Comparison of ENCODE assay signal across 8 cellular contexts in the genomic region with DNA sequence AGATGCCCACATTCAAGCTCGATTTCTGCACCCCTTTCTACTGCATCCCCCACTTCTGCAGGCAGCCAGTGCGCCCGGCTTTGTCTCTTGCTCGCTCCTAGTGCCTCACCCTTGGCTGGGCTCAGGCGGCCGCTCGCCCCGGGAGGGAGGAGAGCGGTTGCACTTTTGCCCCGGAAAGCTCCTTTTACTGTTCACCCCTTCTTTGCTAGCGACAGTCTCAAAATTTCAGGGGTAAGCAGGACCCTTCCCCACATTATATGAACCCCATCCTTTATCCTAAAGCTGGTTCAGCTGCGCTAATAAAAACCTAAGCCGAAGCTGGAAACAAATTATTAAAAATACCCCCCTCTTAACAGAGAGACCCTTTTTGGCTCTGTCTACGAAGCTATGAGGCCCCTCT. TPM values are rescaled to one million over a fixed set of nuclear protein-coding genes. Genes with fewer than 3 reads are reported as not detected.
DNase-seq lines count a peak whose midpoint lies in the region; ATAC-seq and TF ChIP-seq lines count a peak whose summit lies in the region.

No MANE protein-coding gene starts in this region.

- TF ChIP-seq CTCF in upper lobe of left lung (IDR thresholded peaks at IDR 0.05) = no peak

- TF ChIP-seq EP300 in upper lobe of left lung (IDR thresholded peaks at IDR 0.05) = no peak

- H3K4ac ChIP-seq in mesendoderm (ENCODE audit: low read depth, low read length) = no peak overlapping the region

- POLR2A ChIA-PET in activated naive CD8-positive, alpha-beta T cell treated with anti-CD3 and anti-CD28 coated beads, Interleukin-2, amount 10 ng/mL, durations not matched to agents 7 days and 5 days (lab: Charles Lee) = interaction anchor here (0.5 to 1.3 kb wide), 5 partner anchors 22 to 300 kb away, joined by 3 to 4 read pairs (median 3); no protein-coding TSS in a partner anchor

- peaks cover 32% of the 10 kb centered on the region for H3K4me1 Mint-ChIP-seq in activated naive CD8-positive, alpha-beta T cell treated with anti-CD3 and anti-CD28 coated beads, Interleukin-2, amount 10 ng/mL, durations not matched to agents 7 days and 5 days

- ATAC-seq in right cardiac atrium (peak in 1 of 2 donors; percentile 13), Right ventricle myocardium inferior (no peak), upper lobe of left lung (ENCODE audit: low FRiP score in 2 of 2) (peak in 1 of 2 donors; percentile 37), GM18858 (IDR thresholded peaks at IDR 0.05; ENCODE audit: unreplicated experiment) (no peak)
- ATAC-seq in activated naive CD8-positive, alpha-beta T cell treated with anti-CD3 and anti-CD28 coated beads, Interleukin-2, amount 10 ng/mL, durations not matched to agents 7 days and 5 days (ENCODE audit: low read depth) = peak; percentile 44

- H3K27me3 Mint-ChIP-seq in activated naive CD8-positive, alpha-beta T cell treated with anti-CD3 and anti-CD28 coated beads, Interleukin-2, amount 10 ng/mL, durations not matched to agents 7 days and 5 days = peaks cover 91% of the 10 kb centered on the region

- no peak overlapping the region for H2BK5ac ChIP-seq in mesendoderm (ENCODE audit: low read length)

- no peak overlapping the region for H3K4me2 ChIP-seq in mesendoderm (ENCODE audit: low read length)

- no peak overlapping the region for H4K5ac ChIP-seq in mesendoderm (ENCODE audit: low read length)

- H2BK15ac ChIP-seq in mesendoderm (replicated peaks; ENCODE audit: low read depth) = no peak overlapping the region

- no peak overlapping the region for H2BK120ac ChIP-seq in mesendoderm (ENCODE audit: low read depth, low read length)

- H3K27ac ChIP-seq in right cardiac atrium (ENCODE audit: low read length) (no peak overlapping the region), mesendoderm (ENCODE audit: low read depth, low read length) (no peak overlapping the region), upper lobe of left lung (peak overlapping the region; percentile 66 to 90 (median 90))

- 10% methylated on average over 14 of the region's 14 CpGs for WGBS in right cardiac atrium
- no CpG with 5 or more reads among the region's 14 CpGs for WGBS in mesendoderm (ENCODE audit: extremely low coverage, insufficient coverage, low lambda C conversion rate)
- WGBS in upper lobe of left lung, 2 donors = 4 to 8% methylated on average over 14 of the region's 14 CpGs

- no peak for TF ChIP-seq POLR2A in upper lobe of left lung (IDR thresholded peaks at IDR 0.05)

- peak overlapping the region; percentile 66 for H3K23ac ChIP-seq in mesendoderm (ENCODE audit: low read length)

- no peak overlapping the region for H4K8ac ChIP-seq in mesendoderm (ENCODE audit: low read depth, low read length)

- no peaks in the 10 kb centered on the region for H3K9me3 ChIP-seq in right cardiac atrium (ENCODE audit: control insufficient read depth, low read length)
- H3K9me3 ChIP-seq in upper lobe of left lung = no peaks in the 10 kb centered on the region

- H3K4me1 ChIP-seq in right cardiac atrium (ENCODE audit: control insufficient read depth, insufficient read depth, low read length) = no peaks in the 10 kb centered on the region
- H3K4me1 ChIP-seq in mesendoderm (ENCODE audit: control insufficient read depth, low read depth, low read length) = peaks cover 2% of the 10 kb centered on the region
- H3K4me1 ChIP-seq in upper lobe of left lung = peaks cover 25 to 53% (median 27%) of the 10 kb centered on the region in 4 donors

- no peak overlapping the region for H3K27ac Mint-ChIP-seq in activated naive CD8-positive, alpha-beta T cell treated with anti-CD3 and anti-CD28 coated beads, Interleukin-2, amount 10 ng/mL, durations not matched to agents 7 days and 5 days

- H3K18ac ChIP-seq in mesendoderm (ENCODE audit: low read length) = no peak overlapping the region

- H3K79me1 ChIP-seq in mesendoderm (ENCODE audit: low read length) = no peaks in the 10 kb centered on the region

- H3K9ac ChIP-seq in mesendoderm (ENCODE audit: low read length) = no peak overlapping the region

- H3K36me3 ChIP-seq in mesendoderm (ENCODE audit: control insufficient read depth, insufficient read depth, low read length) (no peaks in the 10 kb centered on the region), upper lobe of left lung (no peaks in the 10 kb centered on the region)

- H3K56ac ChIP-seq in mesendoderm (ENCODE audit: low read length) = no peak overlapping the region

- DNase-seq in right cardiac atrium = no peak
- DNase-seq in Right ventricle myocardium inferior (ENCODE audit: missing footprints) = no peak
- peak; percentile 57 for DNase-seq in activated naive CD8-positive, alpha-beta T cell treated with anti-CD3 and anti-CD28 coated beads, Interleukin-2, amount 10 ng/mL, durations not matched to agents 7 days and 5 days
- no peak for DNase-seq in mesendoderm
- peak in 1 of 2 donors; percentile 78 for DNase-seq in upper lobe of left lung
- no peak for DNase-seq in central memory CD4-positive, alpha-beta T cell
- DNase-seq in DMS 273 (lab: John Stamatoyannopoulos, UW; ENCODE audit: unreplicated experiment) = no peak

- H2AK5ac ChIP-seq in mesendoderm (ENCODE audit: low read length) = no peak overlapping the region

- H3K4me3 Mint-ChIP-seq in activated naive CD8-positive, alpha-beta T cell treated with anti-CD3 and anti-CD28 coated beads, Interleukin-2, amount 10 ng/mL, durations not matched to agents 7 days and 5 days = peak overlapping the region; percentile 84

- no peaks in the 10 kb centered on the region for H3K36me3 Mint-ChIP-seq in activated naive CD8-positive, alpha-beta T cell treated with anti-CD3 and anti-CD28 coated beads, Interleukin-2, amount 10 ng/mL, durations not matched to agents 7 days and 5 days

- no peaks in the 10 kb centered on the region for H3K27me3 ChIP-seq in right cardiac atrium (ENCODE audit: control insufficient read depth, insufficient read depth)
- peaks cover 90% of the 10 kb centered on the region for H3K27me3 ChIP-seq in mesendoderm (ENCODE audit: insufficient read depth, low read length, poor library complexity)
- H3K27me3 ChIP-seq in upper lobe of left lung = peaks cover 0 to 52% (median 26%) of the 10 kb centered on the region in 4 donors

- H3K79me2 ChIP-seq in mesendoderm (ENCODE audit: control insufficient read depth, insufficient read depth, low read length) = no peaks in the 10 kb centered on the region

- no peaks in the 10 kb centered on the region for H3K9me3 Mint-ChIP-seq in activated naive CD8-positive, alpha-beta T cell treated with anti-CD3 and anti-CD28 coated beads, Interleukin-2, amount 10 ng/mL, durations not matched to agents 7 days and 5 days

- intact Hi-C loops in right cardiac atrium (cut with DNase I) (loop anchor here in 2 of 4 donors (10.0 kb wide), 2 partner anchors 238 to 258 kb away; no protein-coding TSS in a partner anchor), Right ventricle myocardium inferior (cut with DNase I) (loop anchor here (10.0 kb wide), 1 partner anchor 238 kb away; no protein-coding TSS in a partner anchor)

- H3K4me3 ChIP-seq in right cardiac atrium (ENCODE audit: low read length) = peak overlapping the region; percentile 12
- H3K4me3 ChIP-seq in mesendoderm (ENCODE audit: low read length) = no peak overlapping the region
- peak overlapping the region; percentile 20 to 50 (median 44) for H3K4me3 ChIP-seq in upper lobe of left lung

RNA-seq across cellular contexts. Expression of a gene that starts 1.0 kb away (rescaled TPM):
- total RNA-seq in right cardiac atrium (under 1 TPM in 3 of 4 donors, not detected in 1; 0.12 to 0.37 (median 0.14) TPM), Right ventricle myocardium inferior (not detected), upper lobe of left lung (1 to 10 TPM in 4 of 6 donors, under 1 TPM in 2; 0.39 to 5.0 (median 1.5) TPM)
- polyA plus RNA-seq in right cardiac atrium = 0.14 TPM
- not detected for total RNA-seq in activated naive CD8-positive, alpha-beta T cell treated with anti-CD3 and anti-CD28 coated beads, Interleukin-2, amount 10 ng/mL, durations not matched to agents 7 days and 5 days
- polyA plus RNA-seq in mesendoderm (2013, experiment 1 of 2) = not detected
- not detected for polyA plus RNA-seq in mesendoderm (2013, experiment 2 of 2)

RNA-seq across cellular contexts. Expression of a gene that starts 2.6 kb away (rescaled TPM):
- 1 to 10 TPM; 1.2 to 2.3 (median 2.2) TPM for total RNA-seq in right cardiac atrium
- polyA plus RNA-seq in right cardiac atrium = 2.8 TPM
- total RNA-seq in Right ventricle myocardium inferior = 1.2 TPM
- total RNA-seq in activated naive CD8-positive, alpha-beta T cell treated with anti-CD3 and anti-CD28 coated beads, Interleukin-2, amount 10 ng/mL, durations not matched to agents 7 days and 5 days = 10 to 100 TPM; 10.5 to 13.6 TPM
- polyA plus RNA-seq in mesendoderm (2013, experiment 1 of 2) = 0.03 TPM
- not detected for polyA plus RNA-seq in mesendoderm (2013, experiment 2 of 2)
- total RNA-seq in upper lobe of left lung = 10 to 100 TPM in 2 of 6 donors, 1 to 10 TPM in 4; 2.9 to 12.6 (median 7.9) TPM

RNA-seq across cellular contexts. Expression of a gene that starts 12.2 kb away (rescaled TPM):
- total RNA-seq in right cardiac atrium = 1 to 10 TPM in 2 of 4 donors, under 1 TPM in 2; 0.74 to 1.8 (median 1.0) TPM
- polyA plus RNA-seq in right cardiac atrium = 1.1 TPM
- 0.57 TPM for total RNA-seq in Right ventricle myocardium inferior
- total RNA-seq in activated naive CD8-positive, alpha-beta T cell treated with anti-CD3 and anti-CD28 coated beads, Interleukin-2, amount 10 ng/mL, durations not matched to agents 7 days and 5 days = not detected
- polyA plus RNA-seq in mesendoderm (2013, experiment 1 of 2) = not detected
- polyA plus RNA-seq in mesendoderm (2013, experiment 2 of 2) = not detected
- total RNA-seq in upper lobe of left lung = 10 to 100 TPM in 2 of 6 donors, 1 to 10 TPM in 4; 1.1 to 11.3 (median 7.0) TPM

RNA-seq across cellular contexts. Expression of a gene that starts 14.4 kb away (rescaled TPM):
- total RNA-seq in right cardiac atrium (1 to 10 TPM in 1 of 4 donors, under 1 TPM in 3; 0.38 to 1.1 (median 0.52) TPM), Right ventricle myocardium inferior (0.38 TPM), upper lobe of left lung (1 to 10 TPM in 4 of 6 donors, under 1 TPM in 2; 0.61 to 5.6 (median 2.0) TPM)
- polyA plus RNA-seq in right cardiac atrium = 1.1 TPM
- 1 to 10 TPM; 5.3 to 6.4 TPM for total RNA-seq in activated naive CD8-positive, alpha-beta T cell treated with anti-CD3 and anti-CD28 coated beads, Interleukin-2, amount 10 ng/mL, durations not matched to agents 7 days and 5 days
- not detected for polyA plus RNA-seq in mesendoderm (2013, experiment 1 of 2)
- not detected for polyA plus RNA-seq in mesendoderm (2013, experiment 2 of 2)

RNA-seq across cellular contexts. Expression of a gene that starts 18.2 kb away (rescaled TPM):
- total RNA-seq in right cardiac atrium = under 1 TPM; 0.50 to 0.80 (median 0.59) TPM
- polyA plus RNA-seq in right cardiac atrium = 0.48 TPM
- total RNA-seq in Right ventricle myocardium inferior = 0.41 TPM
- 1 to 10 TPM in 1 of 2 experiments, under 1 TPM in 1; 0.80 to 1.0 TPM for total RNA-seq in activated naive CD8-positive, alpha-beta T cell treated with anti-CD3 and anti-CD28 coated beads, Interleukin-2, amount 10 ng/mL, durations not matched to agents 7 days and 5 days
- polyA plus RNA-seq in mesendoderm (2013, experiment 1 of 2) = not detected
- polyA plus RNA-seq in mesendoderm (2013, experiment 2 of 2) = 0.04 TPM
- total RNA-seq in upper lobe of left lung = 1 to 10 TPM in 5 of 6 donors, not detected in 1; 1.1 to 3.7 (median 1.3) TPM

Comparison
In these comparisons a context has a peak if more than half of its experiments do, and no peak if none do; other contexts are left out.
1. H3K27ac ChIP-seq: peak in upper lobe of left lung (4 of 4); none in right cardiac atrium (single experiment) and mesendoderm (single experiment).